ENCODE assay signal across 21 cellular contexts in the genomic region with DNA sequence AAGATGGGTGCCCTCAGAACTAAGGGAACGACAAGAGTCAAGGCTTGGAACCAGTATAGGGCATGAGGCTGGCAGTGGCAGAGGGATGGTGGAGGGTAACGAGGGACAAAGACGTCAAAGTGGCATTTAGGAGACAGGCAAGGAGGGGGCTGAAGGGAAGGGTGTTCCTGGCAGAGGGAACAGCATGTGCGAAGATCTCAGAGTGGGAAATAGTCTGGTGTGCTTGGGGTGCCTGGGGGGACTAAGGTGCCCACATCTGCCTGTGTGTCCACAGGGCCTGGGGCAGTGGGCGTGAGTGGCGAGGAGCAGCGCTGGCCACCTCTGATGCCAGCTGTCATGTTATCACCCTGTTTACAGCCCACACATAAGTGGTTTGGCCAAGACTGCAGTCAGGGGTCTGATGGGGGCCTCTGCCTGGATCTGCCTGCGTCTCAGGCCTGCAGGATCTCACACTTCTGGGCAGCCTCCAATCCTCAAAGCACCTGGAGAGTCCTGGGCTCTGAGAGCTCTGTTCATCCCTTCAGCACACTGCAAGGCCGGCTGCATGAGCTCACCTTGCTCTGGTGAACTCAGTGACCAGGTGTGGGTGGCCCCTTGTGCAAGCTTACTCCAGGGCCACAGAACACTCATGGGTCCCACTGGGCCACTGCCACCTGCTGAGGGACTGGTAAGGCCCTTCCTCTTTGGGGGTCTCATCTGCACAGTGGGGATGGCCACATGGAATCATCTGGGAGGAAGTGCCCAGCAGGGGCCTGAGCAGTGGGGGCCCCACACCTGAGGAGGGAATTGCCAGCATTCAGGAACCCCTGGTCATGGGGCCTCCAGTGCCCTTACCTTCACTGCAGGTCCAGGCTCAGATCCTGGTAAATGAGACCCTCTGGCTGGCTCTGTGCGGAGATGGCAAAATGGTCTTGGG.
A peak's percentile ranks its signal among the peaks of the same experiment; 100 is the strongest.
DNase-seq lines count a peak whose midpoint lies in the region; FAIRE-seq and TF ChIP-seq lines count a peak whose summit lies in the region.
"Had no signal": no experiment of that assay in that cellular context is flagged by ENCODE, and none has a peak within 500 bp of the region (broad histone marks: within the 10 kb centered on the region; RNA-seq: fewer than 3 reads in every experiment).

No MANE protein-coding gene starts in this region.

- no peaks in the 10 kb centered on the region for H4K20me1 ChIP-seq in H9 (ENCODE audit: control insufficient read depth, insufficient read depth, insufficient read length)

- FAIRE-seq in kidney (lab: Jason Lieb, UNC): no peak
- FAIRE-seq: A549, urothelium cell line had no signal

- no peaks in the 10 kb centered on the region; the same call in 1 of the 2 replicates for H3K4me1 ChIP-seq in H9 (ENCODE audit: insufficient read depth, low read length)
- no peaks in the 10 kb centered on the region for H3K4me1 ChIP-seq in kidney (ENCODE audit: control insufficient read depth in 1 of 2, insufficient read depth in 1 of 2, low read depth in 1 of 2, low read length in 2 of 2)
- no peaks in the 10 kb centered on the region for H3K4me1 ChIP-seq in sigmoid colon
- H3K4me1 ChIP-seq: A549, breast epithelium, colonic mucosa, lower lobe of right lung had no signal

- H3K27ac ChIP-seq in H9 (ENCODE audit: insufficient read length, low read depth, low read length) (no peak overlapping the region), kidney (ENCODE audit: low read depth in 2 of 2, low read length in 2 of 2) (no peak overlapping the region), sigmoid colon (no peak overlapping the region)
- H3K27ac ChIP-seq: A549, breast epithelium, colonic mucosa, lower lobe of right lung, neutrophil, WERI-Rb-1 had no signal

- no peak overlapping the region for H2BK15ac ChIP-seq in H9 (ENCODE audit: low read depth, low read length)

- H3K4ac ChIP-seq in H9 (ENCODE audit: low read depth, low read length): no peak overlapping the region

- H3T11ph ChIP-seq in H9 (ENCODE audit: low read length): no peak overlapping the region

- no peaks in the 10 kb centered on the region for H3K79me1 ChIP-seq in H9 (ENCODE audit: insufficient read depth, low read depth, low read length, poor library complexity, severe bottlenecking)

- H3K18ac ChIP-seq in H9 (ENCODE audit: insufficient read length, low read depth, low read length): no peak overlapping the region

- no peak overlapping the region for H2BK5ac ChIP-seq in H9 (ENCODE audit: insufficient read length, low read length)

- no peak overlapping the region for H3K14ac ChIP-seq in H9 (ENCODE audit: insufficient read depth, low read length)

- peaks cover 14 to 19% of the 10 kb centered on the region in 2 experiments for H3K4me1 Mint-ChIP-seq in H9

- no peak overlapping the region for H3K27ac Mint-ChIP-seq in H9

- no peaks in the 10 kb centered on the region for H3K9me3 ChIP-seq in H9 (ENCODE audit: control insufficient read depth, low read depth, low read length)
- no peaks in the 10 kb centered on the region for H3K9me3 ChIP-seq in kidney (ENCODE audit: control insufficient read depth in 1 of 2, low read length in 2 of 2)
- H3K9me3 ChIP-seq in sigmoid colon: no peaks in the 10 kb centered on the region
- H3K9me3 ChIP-seq: A549, breast epithelium, colonic mucosa, lower lobe of right lung, neutrophil had no signal

- no peak overlapping the region for H2BK12ac ChIP-seq in H9 (ENCODE audit: insufficient read length, low read depth, low read length)

- TF ChIP-seq CTCF in H9 (conservative IDR thresholded peaks at IDR 0.05) (no peak), kidney (IDR thresholded peaks at IDR 0.05; ENCODE audit: borderline replicate concordance, extremely low read depth, insufficient read depth) (no peak), sigmoid colon (IDR thresholded peaks at IDR 0.05) (no peak)

- no peak overlapping the region for H4K5ac ChIP-seq in H9 (ENCODE audit: insufficient read length, low read depth, low read length)

- no peak overlapping the region for H2AFZ ChIP-seq in H9 (ENCODE audit: low read length)

- TF ChIP-seq EP300 in sigmoid colon (IDR thresholded peaks at IDR 0.05): no peak

- H3K27me3 ChIP-seq in H9 (ENCODE audit: insufficient read depth, low read length) (no peaks in the 10 kb centered on the region), sigmoid colon (no peaks in the 10 kb centered on the region)
- H3K27me3 ChIP-seq: colonic mucosa, neutrophil had no signal

- H3K36me3 Mint-ChIP-seq in H9 (ENCODE audit: insufficient read depth in 1 of 3, low read depth in 3 of 3): no peaks in the 10 kb centered on the region

- no peak overlapping the region for H3K4me2 ChIP-seq in H9 (ENCODE audit: insufficient read depth, insufficient read length, low read length)
- H3K4me2 ChIP-seq: A549 had no signal

- no peaks in the 10 kb centered on the region; a peak in 1 of 5 replicates for H3K9me3 Mint-ChIP-seq in H9

- no peak overlapping the region for H2BK20ac ChIP-seq in H9 (ENCODE audit: low read depth, low read length, poor library complexity, severe bottlenecking)

- WGBS in H9 (ENCODE audit: extremely low coverage, insufficient read length, low lambda C conversion rate): no CpG with 5 or more reads among the region's 10 CpGs
- WGBS in sigmoid colon, 2 donors: 84 to 93% methylated on average over 10 of the region's 10 CpGs

- H4K91ac ChIP-seq in H9 (ENCODE audit: insufficient read length, low read depth, low read length): no peak overlapping the region

- H4K8ac ChIP-seq in H9 (replicated peaks; ENCODE audit: insufficient read length, low read depth, low read length): no peak overlapping the region

- no peak overlapping the region for H2AK5ac ChIP-seq in H9 (ENCODE audit: insufficient read length, low read length)

- no peaks in the 10 kb centered on the region for H3K23me2 ChIP-seq in H9 (ENCODE audit: insufficient read length, low read depth, low read length, poor library complexity, severe bottlenecking)

- H3K79me2 ChIP-seq in H9 (ENCODE audit: insufficient read depth, low read length): no peaks in the 10 kb centered on the region

- H3K4me3 ChIP-seq in kidney (ENCODE audit: low read length in 2 of 2) (no peak overlapping the region), sigmoid colon (no peak overlapping the region)
- H3K4me3 ChIP-seq: A549, breast epithelium, colonic mucosa, lower lobe of right lung had no signal

- H3K27me3 Mint-ChIP-seq in H9 (ENCODE audit: low read depth): peaks cover 8% of the 10 kb centered on the region

- H3K23ac ChIP-seq in H9 (ENCODE audit: insufficient read length, low read depth, low read length): no peak overlapping the region

- DNase-seq in activated effector memory CD4-positive, alpha-beta T cell treated with anti-CD3 and anti-CD28 coated beads, Interleukin-2, amount 50 U/mL, for 16 hours: peak; percentile 37
- DNase-seq in activated effector memory CD4-positive, alpha-beta T cell treated with Interleukin-2 at 50 U/mL for 16 hours: no peak
- DNase-seq in H9 (peak; percentile 21), kidney (peak; percentile 35), sigmoid colon (peak; percentile 48), medulla oblongata (ENCODE audit: extremely low spot score) (no peak), D341Med (ENCODE audit: low spot score) (no peak)
- DNase-seq in activated CD4-positive, alpha-beta T cell treated with anti-CD3 and anti-CD28 coated beads for 48 hours: no peak
- DNase-seq: colonic mucosa, DMS53, GDM1, lower lobe of right lung, NCI-H1105, NCI-H2029, NCI-H2227 treated with DMSO at 0.1 percent for 48 hours, NCI-H69, WERI-Rb-1 had no signal

- no peak overlapping the region for H3K4me3 Mint-ChIP-seq in H9

- no peak overlapping the region for H2BK120ac ChIP-seq in H9 (ENCODE audit: low read depth, low read length, poor library complexity, severe bottlenecking)

- TF ChIP-seq POLR2A in sigmoid colon (IDR thresholded peaks at IDR 0.05): no peak

- intact Hi-C loops in kidney (cut with DNase I) (no loop called here), sigmoid colon (cut with DNase I) (no loop called here)

- H3K9ac ChIP-seq in H9 (ENCODE audit: extremely low read depth, insufficient read length, low read length): no peak overlapping the region
- no peak overlapping the region for H3K9ac ChIP-seq in kidney (ENCODE audit: low read length in 2 of 2)

- H3K56ac ChIP-seq in H9 (ENCODE audit: insufficient read length, low read depth, low read length): no peak overlapping the region

- no peaks in the 10 kb centered on the region for H3K36me3 ChIP-seq in kidney (ENCODE audit: control insufficient read depth in 1 of 2, insufficient read depth in 2 of 2, low read length in 2 of 2)
- no peaks in the 10 kb centered on the region for H3K36me3 ChIP-seq in sigmoid colon
- H3K36me3 ChIP-seq: breast epithelium, colonic mucosa, lower lobe of right lung, neutrophil, WERI-Rb-1 had no signal

Comparison
In these comparisons a context has a peak if more than half of its experiments do, and no peak if none do; other contexts are left out.
1. DNase-seq: peak in activated effector memory CD4-positive, alpha-beta T cell treated with anti-CD3 and anti-CD28 coated beads, Interleukin-2, amount 50 U/mL, for 16 hours (single experiment), H9 (single experiment), kidney (single experiment) and sigmoid colon (single experiment); none in activated effector memory CD4-positive, alpha-beta T cell treated with Interleukin-2 at 50 U/mL for 16 hours (single experiment), medulla oblongata (single experiment), activated CD4-positive, alpha-beta T cell treated with anti-CD3 and anti-CD28 coated beads for 48 hours (single experiment) and D341Med (single experiment).